ENCODE assay signal across 2 cellular contexts in the genomic region with DNA sequence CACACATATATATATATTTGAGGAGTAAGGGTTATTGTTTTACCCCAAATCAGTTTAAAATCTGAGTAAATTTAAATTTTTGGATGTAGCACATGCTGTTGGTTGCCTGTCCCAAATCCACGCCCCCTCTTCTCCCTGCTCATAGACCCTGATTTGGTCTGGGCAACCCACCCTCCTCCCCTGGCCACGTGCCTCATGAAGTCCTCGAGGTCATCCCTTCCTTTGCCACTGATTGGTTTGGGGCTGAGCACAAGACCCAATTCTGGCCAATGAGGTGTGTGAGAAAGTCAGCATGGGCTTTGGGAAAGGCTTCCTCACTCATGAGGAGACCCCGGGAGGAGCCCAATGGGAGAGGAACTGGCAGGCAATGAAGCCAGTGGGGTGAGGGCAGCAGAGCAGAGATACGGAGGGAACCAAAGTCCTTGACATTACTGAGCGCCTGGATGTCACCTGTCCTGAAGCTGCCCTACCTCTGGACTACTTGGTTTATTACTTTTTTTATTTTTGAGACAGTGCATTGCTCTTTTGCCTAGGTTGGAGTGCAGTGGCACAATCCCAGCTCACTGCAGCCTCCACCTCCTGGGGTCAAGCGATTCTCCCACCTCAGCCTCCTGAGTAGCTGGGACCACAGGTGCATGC.
TF ChIP-seq lines count a peak whose summit lies in the region.

No MANE protein-coding gene starts in this region.

TF ChIP-seq in IMR-90, 13 proteins besides CTCF, POLR2A, EP300 and RAD21:
- no peak for TF ChIP-seq NFE2L2 (IDR thresholded peaks at IDR 0.05; ENCODE audit: low read depth, low read length)
- TF ChIP-seq BHLHE40 (IDR thresholded peaks at IDR 0.05; ENCODE audit: low read depth, low read length), result no peak
- no peak for TF ChIP-seq MAFK (IDR thresholded peaks at IDR 0.05; ENCODE audit: low read depth, low read length)
- TF ChIP-seq RFX5 (IDR thresholded peaks at IDR 0.05; ENCODE audit: low read depth, low read length), result no peak
- no peak for TF ChIP-seq FOS (IDR thresholded peaks at IDR 0.05; ENCODE audit: low read depth, low read length)
- TF ChIP-seq, protein P1, sequence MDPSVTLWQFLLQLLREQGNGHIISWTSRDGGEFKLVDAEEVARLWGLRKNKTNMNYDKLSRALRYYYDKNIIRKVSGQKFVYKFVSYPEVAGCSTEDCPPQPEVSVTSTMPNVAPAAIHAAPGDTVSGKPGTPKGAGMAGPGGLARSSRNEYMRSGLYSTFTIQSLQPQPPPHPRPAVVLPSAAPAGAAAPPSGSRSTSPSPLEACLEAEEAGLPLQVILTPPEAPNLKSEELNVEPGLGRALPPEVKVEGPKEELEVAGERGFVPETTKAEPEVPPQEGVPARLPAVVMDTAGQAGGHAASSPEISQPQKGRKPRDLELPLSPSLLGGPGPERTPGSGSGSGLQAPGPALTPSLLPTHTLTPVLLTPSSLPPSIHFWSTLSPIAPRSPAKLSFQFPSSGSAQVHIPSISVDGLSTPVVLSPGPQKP (IDR thresholded peaks at IDR 0.05; ENCODE audit: borderline replicate concordance, low read depth, low read length), result no peak
- TF ChIP-seq MAZ (IDR thresholded peaks at IDR 0.05; ENCODE audit: borderline replicate concordance, low read depth, low read length), result no peak

TF ChIP-seq in GM12878, 131 proteins besides CTCF, POLR2A, EP300 and RAD21:
- TF ChIP-seq, protein P2, sequence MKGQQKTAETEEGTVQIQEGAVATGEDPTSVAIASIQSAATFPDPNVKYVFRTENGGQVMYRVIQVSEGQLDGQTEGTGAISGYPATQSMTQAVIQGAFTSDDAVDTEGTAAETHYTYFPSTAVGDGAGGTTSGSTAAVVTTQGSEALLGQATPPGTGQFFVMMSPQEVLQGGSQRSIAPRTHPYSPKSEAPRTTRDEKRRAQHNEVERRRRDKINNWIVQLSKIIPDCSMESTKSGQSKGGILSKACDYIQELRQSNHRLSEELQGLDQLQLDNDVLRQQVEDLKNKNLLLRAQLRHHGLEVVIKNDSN (IDR thresholded peaks at IDR 0.05; ENCODE audit: borderline replicate concordance, extremely low read length, insufficient read depth, low read depth, low read length), result peak; percentile 6
- TF ChIP-seq, protein P3, sequence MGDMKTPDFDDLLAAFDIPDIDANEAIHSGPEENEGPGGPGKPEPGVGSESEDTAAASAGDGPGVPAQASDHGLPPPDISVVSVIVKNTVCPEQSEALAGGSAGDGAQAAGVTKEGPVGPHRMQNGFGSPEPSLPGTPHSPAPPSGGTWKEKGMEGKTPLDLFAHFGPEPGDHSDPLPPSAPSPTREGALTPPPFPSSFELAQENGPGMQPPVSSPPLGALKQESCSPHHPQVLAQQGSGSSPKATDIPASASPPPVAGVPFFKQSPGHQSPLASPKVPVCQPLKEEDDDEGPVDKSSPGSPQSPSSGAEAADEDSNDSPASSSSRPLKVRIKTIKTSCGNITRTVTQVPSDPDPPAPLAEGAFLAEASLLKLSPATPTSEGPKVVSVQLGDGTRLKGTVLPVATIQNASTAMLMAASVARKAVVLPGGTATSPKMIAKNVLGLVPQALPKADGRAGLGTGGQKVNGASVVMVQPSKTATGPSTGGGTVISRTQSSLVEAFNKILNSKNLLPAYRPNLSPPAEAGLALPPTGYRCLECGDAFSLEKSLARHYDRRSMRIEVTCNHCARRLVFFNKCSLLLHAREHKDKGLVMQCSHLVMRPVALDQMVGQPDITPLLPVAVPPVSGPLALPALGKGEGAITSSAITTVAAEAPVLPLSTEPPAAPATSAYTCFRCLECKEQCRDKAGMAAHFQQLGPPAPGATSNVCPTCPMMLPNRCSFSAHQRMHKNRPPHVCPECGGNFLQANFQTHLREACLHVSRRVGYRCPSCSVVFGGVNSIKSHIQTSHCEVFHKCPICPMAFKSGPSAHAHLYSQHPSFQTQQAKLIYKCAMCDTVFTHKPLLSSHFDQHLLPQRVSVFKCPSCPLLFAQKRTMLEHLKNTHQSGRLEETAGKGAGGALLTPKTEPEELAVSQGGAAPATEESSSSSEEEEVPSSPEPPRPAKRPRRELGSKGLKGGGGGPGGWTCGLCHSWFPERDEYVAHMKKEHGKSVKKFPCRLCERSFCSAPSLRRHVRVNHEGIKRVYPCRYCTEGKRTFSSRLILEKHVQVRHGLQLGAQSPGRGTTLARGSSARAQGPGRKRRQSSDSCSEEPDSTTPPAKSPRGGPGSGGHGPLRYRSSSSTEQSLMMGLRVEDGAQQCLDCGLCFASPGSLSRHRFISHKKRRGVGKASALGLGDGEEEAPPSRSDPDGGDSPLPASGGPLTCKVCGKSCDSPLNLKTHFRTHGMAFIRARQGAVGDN (IDR thresholded peaks at IDR 0.05), result no peak
- TF ChIP-seq ZNF622 (IDR thresholded peaks at IDR 0.05) (no peak), BHLHE40 (IDR thresholded peaks at IDR 0.05; ENCODE audit: borderline replicate concordance in 1 of 2, low read depth in 2 of 2, low read length in 1 of 2) (no peak), POU2F2 (IDR thresholded peaks at IDR 0.05; ENCODE audit: borderline replicate concordance, low read depth, low read length) (no peak)
